In genomic region chr4:105274504-105274903, GRCh38 we compare ENCODE assay signal across 18 cellular contexts.
DNase-seq lines count a peak whose midpoint lies in the region; ATAC-seq and TF ChIP-seq lines count a peak whose summit lies in the region.
"Had no signal": no experiment of that assay in that cellular context is flagged by ENCODE, and none has a peak within 500 bp of the region (broad histone marks: within the 10 kb centered on the region; RNA-seq: fewer than 3 reads in every experiment).

No MANE protein-coding gene starts in this region.

- ATAC-seq in sciatic nerve: peak; percentile 52
- ATAC-seq in GM21825 (IDR thresholded peaks at IDR 0.05; ENCODE audit: unreplicated experiment): no peak
- ATAC-seq: GM12878, Right ventricle myocardium inferior had no signal

- peaks cover 2% of the 10 kb centered on the region for H3K9me3 Mint-ChIP-seq in activated naive CD4-positive, alpha-beta T cell treated with anti-CD3 and anti-CD28 coated beads for 36 hours
- peaks cover 5% of the 10 kb centered on the region for H3K9me3 Mint-ChIP-seq in activated T-helper 2 cell treated with anti-CD3 and anti-CD28 coated beads, Interferon-gamma antibody, Interleukin-2, Interleukin-4, amounts not matched to agents 10 μg/mL and 5 μg/mL and 100 μg/mL, durations not matched to agents 14 hours and 24 hours and 36 hours
- H3K9me3 Mint-ChIP-seq: CD8-positive, alpha-beta memory T cell had no signal

- H3K4me3 Mint-ChIP-seq in activated naive CD4-positive, alpha-beta T cell treated with anti-CD3 and anti-CD28 coated beads for 36 hours: no peak overlapping the region
- no peak overlapping the region for H3K4me3 Mint-ChIP-seq in activated T-helper 2 cell treated with anti-CD3 and anti-CD28 coated beads, Interferon-gamma antibody, Interleukin-2, Interleukin-4, amounts not matched to agents 10 μg/mL and 5 μg/mL and 100 μg/mL, durations not matched to agents 14 hours and 24 hours and 36 hours (ENCODE audit: low read depth)
- H3K4me3 Mint-ChIP-seq: CD8-positive, alpha-beta memory T cell had no signal

- H3K27me3 Mint-ChIP-seq in activated naive CD4-positive, alpha-beta T cell treated with anti-CD3 and anti-CD28 coated beads for 36 hours (ENCODE audit: low read depth): no peaks in the 10 kb centered on the region
- no peaks in the 10 kb centered on the region for H3K27me3 Mint-ChIP-seq in activated T-helper 2 cell treated with anti-CD3 and anti-CD28 coated beads, Interferon-gamma antibody, Interleukin-2, Interleukin-4, amounts not matched to agents 10 μg/mL and 5 μg/mL and 100 μg/mL, durations not matched to agents 14 hours and 24 hours and 36 hours (ENCODE audit: low read depth)
- H3K27me3 Mint-ChIP-seq: CD8-positive, alpha-beta memory T cell had no signal

- no peak for TF ChIP-seq CTCF in fibroblast of villous mesenchyme (IDR thresholded peaks at IDR 0.05; ENCODE audit: insufficient read depth, low read depth, low read length)

- H3K36me3 Mint-ChIP-seq in activated naive CD4-positive, alpha-beta T cell treated with anti-CD3 and anti-CD28 coated beads for 36 hours (ENCODE audit: low read depth): peaks cover 60% of the 10 kb centered on the region
- H3K36me3 Mint-ChIP-seq in activated T-helper 2 cell treated with anti-CD3 and anti-CD28 coated beads, Interferon-gamma antibody, Interleukin-2, Interleukin-4, amounts not matched to agents 10 μg/mL and 5 μg/mL and 100 μg/mL, durations not matched to agents 14 hours and 24 hours and 36 hours (ENCODE audit: low read depth): peaks cover 79% of the 10 kb centered on the region

- peaks cover 43% of the 10 kb centered on the region for H3K4me1 Mint-ChIP-seq in activated naive CD4-positive, alpha-beta T cell treated with anti-CD3 and anti-CD28 coated beads for 36 hours (ENCODE audit: low read depth)
- H3K4me1 Mint-ChIP-seq in activated T-helper 2 cell treated with anti-CD3 and anti-CD28 coated beads, Interferon-gamma antibody, Interleukin-2, Interleukin-4, amounts not matched to agents 10 μg/mL and 5 μg/mL and 100 μg/mL, durations not matched to agents 14 hours and 24 hours and 36 hours (ENCODE audit: low read depth): peaks cover 38% of the 10 kb centered on the region

- intact Hi-C loops in activated naive CD4-positive, alpha-beta T cell treated with anti-CD3 and anti-CD28 coated beads for 36 hours (cut with micrococcal nuclease): loop anchor here (1.0 to 2.0 kb wide), 3 partner anchors 32 to 130 kb away; no protein-coding TSS in a partner anchor
- intact Hi-C loops in activated T-helper 2 cell treated with anti-CD3 and anti-CD28 coated beads, Interferon-gamma antibody, Interleukin-2, Interleukin-4, amounts not matched to agents 10 μg/mL and 5 μg/mL and 100 μg/mL, durations not matched to agents 14 hours and 24 hours and 36 hours (cut with micrococcal nuclease): loop anchor here (1.0 to 10.0 kb wide), 2 partner anchors 32 to 130 kb away; partner anchors contain the start of gene TET2
- intact Hi-C loops in sciatic nerve (cut with DNase I): no loop called here

- CTCF ChIA-PET in activated naive CD4-positive, alpha-beta T cell treated with anti-CD3 and anti-CD28 coated beads for 36 hours (lab: Charles Lee): no interaction called here

- H3K4me3 ChIP-seq in fibroblast of villous mesenchyme (ENCODE audit: low read depth, low read length): no peak overlapping the region
- H3K4me3 ChIP-seq: BLaER1 treated with 17β-estradiol and CSF1 and Interleukin-3, amounts not matched to agents 10 nM and 100 nM; GM12878 had no signal

- H3K27ac Mint-ChIP-seq in activated naive CD4-positive, alpha-beta T cell treated with anti-CD3 and anti-CD28 coated beads for 36 hours: peak overlapping the region; percentile 64
- H3K27ac Mint-ChIP-seq in activated T-helper 2 cell treated with anti-CD3 and anti-CD28 coated beads, Interferon-gamma antibody, Interleukin-2, Interleukin-4, amounts not matched to agents 10 μg/mL and 5 μg/mL and 100 μg/mL, durations not matched to agents 14 hours and 24 hours and 36 hours: peak overlapping the region; percentile 60

- DNase-seq in activated naive CD4-positive, alpha-beta T cell treated with anti-CD3 and anti-CD28 coated beads for 36 hours: no peak
- no peak for DNase-seq in activated naive CD4-positive, alpha-beta T cell treated with Interleukin-2 at 50 U/mL for 16 hours
- no peak for DNase-seq in activated T-helper 2 cell treated with anti-CD3 and anti-CD28 coated beads, Interferon-gamma antibody, Interleukin-2, Interleukin-4, amounts not matched to agents 10 μg/mL and 5 μg/mL and 100 μg/mL, durations not matched to agents 14 hours and 24 hours and 36 hours (ENCODE audit: low spot score)
- peak; percentile 33 for DNase-seq in fibroblast of villous mesenchyme (ENCODE audit: low read depth)
- no peak for DNase-seq in sciatic nerve (ENCODE audit: low spot score)
- DNase-seq in NCI-H1436 treated with DMSO at 0.1 percent for 48 hours (lab: John Stamatoyannopoulos, UW): no peak
- DNase-seq in KG1 (lab: John Stamatoyannopoulos, UW): no peak
- DNase-seq: CD8-positive, alpha-beta memory T cell; DMS53; EL; NCI-H1105; NCI-H1694; NCI-H2081 treated with DMSO at 0.1 percent for 48 hours; NK-92 treated with Interleukin-12 subunit alpha and Interleukin-12 subunit beta, amount 100 ng/mL, for 24 hours had no signal
